Comparison of ENCODE assay signal across 27 cellular contexts in the genomic region with DNA sequence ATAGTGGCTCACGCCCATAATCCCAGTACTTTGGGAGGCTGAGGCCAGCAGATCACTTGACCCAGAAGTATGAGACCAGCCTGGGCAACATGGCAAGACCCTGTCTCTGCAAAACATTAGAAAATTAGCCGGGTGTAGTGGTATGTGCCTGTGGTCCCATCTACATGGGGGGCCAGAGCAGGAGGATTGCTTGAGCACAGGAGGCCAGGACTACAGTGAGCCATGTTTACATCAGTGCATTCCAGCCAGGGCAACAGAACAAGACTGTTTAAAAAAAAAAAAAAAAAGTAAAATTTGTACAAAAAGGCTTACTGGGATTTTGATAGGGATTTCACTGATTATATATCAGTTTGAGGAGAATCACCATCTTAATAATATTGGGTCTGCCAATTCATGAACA. TPM values are rescaled to one million over a fixed set of nuclear protein-coding genes. Genes with fewer than 3 reads are reported as not detected.
"Had no signal": no experiment of that assay in that cellular context is flagged by ENCODE, and none has a peak within 500 bp of the region (broad histone marks: within the 10 kb centered on the region; RNA-seq: fewer than 3 reads in every experiment).

No MANE protein-coding gene starts in this region.

- H3K4me1 ChIP-seq: parathyroid adenoma, psoas muscle, testis, upper lobe of right lung, uterus had no signal

- DNase-seq: naive thymus-derived CD8-positive, alpha-beta T cell; nephron progenitor cell; nucleus accumbens; ovary; posterior cingulate gyrus; psoas muscle; right lobe of liver; sigmoid colon; spleen; stimulated activated CD4-positive, alpha-beta T cell treated with anti-CD3 and anti-CD28 coated beads, Interleukin-12 subunit alpha, Interleukin-12 subunit beta, amount 100 ng/mL, for 4 hours; stimulated activated CD4-positive, alpha-beta T cell treated with anti-CD3 and anti-CD28 coated beads, Interleukin-1b, Interleukin-23, amount 100 ng/mL, for 48 hours; stimulated activated CD4-positive, alpha-beta T cell treated with anti-CD3 and anti-CD28 coated beads, Interleukin-4, amount 100 ng/mL, for 1 hour; stimulated activated CD4-positive, alpha-beta T cell treated with anti-CD3 and anti-CD28 coated beads, Interleukin-4, amount 100 ng/mL, for 4 hours; stimulated activated CD8-positive, alpha-beta memory T cell treated with anti-CD3 and anti-CD28 coated beads, Interleukin-4, amount 100 ng/mL, for 48 hours; stimulated activated naive CD4-positive, alpha-beta T cell; stimulated activated naive CD8-positive, alpha-beta T cell treated with anti-CD3 and anti-CD28 coated beads, Interleukin-15, amount 100 ng/mL, for 72 hours; stimulated activated naive CD8-positive, alpha-beta T cell treated with anti-CD3 and anti-CD28 coated beads, Interleukin-15, Interleukin-2, amounts not matched to agents 100 U/mL and 50 U/mL, for 24 hours; substantia nigra; testis; tibial artery; transverse colon; upper lobe of right lung; uterus had no signal

- H3K27me3 ChIP-seq: neutrophil, ovary, right lobe of liver, sigmoid colon, spleen, suprapubic skin, testis, tibial artery, transverse colon, upper lobe of right lung, uterus had no signal

- H3K9me3 ChIP-seq: neutrophil, ovary, psoas muscle, right lobe of liver, sigmoid colon, spleen, suprapubic skin, testis, tibial artery, transverse colon, upper lobe of right lung, uterus had no signal

- H3K27ac ChIP-seq: neutrophil, ovary, parathyroid adenoma, psoas muscle, right lobe of liver, spleen, suprapubic skin, testis, tibial artery, transverse colon, upper lobe of right lung, uterus had no signal

- H3K4me3 ChIP-seq: ovary, psoas muscle, right lobe of liver, sigmoid colon, smooth muscle cell, spleen, suprapubic skin, testis, tibial artery, transverse colon, upper lobe of right lung, uterus had no signal

- H3K4me2 ChIP-seq: smooth muscle cell had no signal

- H3K36me3 ChIP-seq: ovary, uterus had no signal

- H2AFZ ChIP-seq: parathyroid adenoma had no signal

RNA-seq across cellular contexts. Expression of a gene that starts 22.1 kb away (rescaled TPM):
- total RNA-seq: naive thymus-derived CD8-positive, alpha-beta T cell had no signal
- polyA plus RNA-seq: naive thymus-derived CD8-positive, alpha-beta T cell had no signal
